Comparison of ENCODE assay signal across 1 cellular context in genomic region chr2:171889808-171890207, GRCh38.
TF ChIP-seq lines count a peak whose summit lies in the region.

No MANE protein-coding gene starts in this region.

TF ChIP-seq in GM12878, 131 proteins besides CTCF, POLR2A, EP300 and RAD21 (continued from another document):
- TF ChIP-seq E4F1 (IDR thresholded peaks at IDR 0.05; ENCODE audit: borderline replicate concordance, partially characterized antibody) (no peak), JUNB (IDR thresholded peaks at IDR 0.05) (no peak), CREB1 (IDR thresholded peaks at IDR 0.05; ENCODE audit: low read depth) (no peak), ZBTB4 (CRISPR knock-in tag; IDR thresholded peaks at IDR 0.05) (no peak), MLLT1 (IDR thresholded peaks at IDR 0.05) (no peak), GABPA (IDR thresholded peaks at IDR 0.05; ENCODE audit: low read depth) (no peak), NFYA (IDR thresholded peaks at IDR 0.05; ENCODE audit: borderline replicate concordance, low read depth, low read length) (no peak), CHD1 (IDR thresholded peaks at IDR 0.05; ENCODE audit: low read depth, low read length) (no peak), TAF1 (IDR thresholded peaks at IDR 0.05; ENCODE audit: borderline replicate concordance, low read depth, low read length) (no peak), ETV6 (conservative IDR thresholded peaks at IDR 0.05 in 1 of 2, IDR thresholded peaks at IDR 0.05 in 1 of 2; ENCODE audit: borderline replicate concordance in 1 of 2, low read depth in 1 of 2) (no peak), BCL3 (IDR thresholded peaks at IDR 0.05; ENCODE audit: borderline replicate concordance, insufficient read depth, low read depth, low read length, poor library complexity, severe bottlenecking) (no peak), SMAD1 (IDR thresholded peaks at IDR 0.05; ENCODE audit: low read depth, partially characterized antibody) (no peak)
